1 cellular context compared by ENCODE assay signal in genomic region chr1:32221980-32222751, GRCh38.
TF ChIP-seq lines count a peak whose summit lies in the region.

Gene EIF3I, plus strand, starts transcription at chr1:32222407. Its CDS starts 35 bp downstream, at chr1:32222442.
Gene TMEM234, minus strand, starts transcription at chr1:32222353. Its CDS starts 31 bp downstream, at chr1:32222322.

TF ChIP-seq in K562, 482 proteins besides CTCF, POLR2A, EP300 and RAD21 (continued from another document and continues in another):
- TF ChIP-seq NCOA1 (IDR thresholded peaks at IDR 0.05; ENCODE audit: low read depth) (peak; percentile 40; the same call in 1 of the 2 replicates), CAMTA2 (CRISPR knock-in tag; conservative IDR thresholded peaks at IDR 0.05) (no peak), ZNF707 (CRISPR knock-in tag; conservative IDR thresholded peaks at IDR 0.05) (no peak), ZNF280B (CRISPR knock-in tag; IDR thresholded peaks at IDR 0.05) (no peak), DPF2 (IDR thresholded peaks at IDR 0.05) (0 out of 2 replicates have a peak, but pooled peaks have one; percentile 16), HEY1 (CRISPR knock-in tag; IDR thresholded peaks at IDR 0.05; ENCODE audit: borderline replicate concordance) (no peak), ZNF583 (CRISPR knock-in tag; IDR thresholded peaks at IDR 0.05) (no peak), DEAF1 (CRISPR knock-in tag; IDR thresholded peaks at IDR 0.05) (no peak), ZBTB2 (IDR thresholded peaks at IDR 0.05) (no peak), HOXB6 (CRISPR knock-in tag; IDR thresholded peaks at IDR 0.05; ENCODE audit: borderline replicate concordance) (no peak), KAT7 (CRISPR knock-in tag; IDR thresholded peaks at IDR 0.05; ENCODE audit: borderline replicate concordance) (0 out of 2 replicates have a peak, but pooled peaks have one; percentile 43), ZNF507 (tag; conservative IDR thresholded peaks at IDR 0.05) (no peak), RCOR1 (IDR thresholded peaks at IDR 0.05; ENCODE audit: borderline replicate concordance in 1 of 2, low read depth in 2 of 2, low read length in 2 of 2) (no peak), MBD1 (CRISPR knock-in tag; IDR thresholded peaks at IDR 0.05) (no peak), MEIS2 (IDR thresholded peaks at IDR 0.05; ENCODE audit: partially characterized antibody) (no peak), CCNT2 (IDR thresholded peaks at IDR 0.05; ENCODE audit: borderline replicate concordance, extremely low read depth, insufficient read length, low read depth, low read length) (no peak), ZNF785 (CRISPR knock-in tag; IDR thresholded peaks at IDR 0.05) (no peak), ZNF79 (CRISPR knock-in tag; IDR thresholded peaks at IDR 0.05; ENCODE audit: low read depth) (no peak), DDX20 (tag; IDR thresholded peaks at IDR 0.05; ENCODE audit: low read depth) (no peak), PCBP1 (IDR thresholded peaks at IDR 0.05; ENCODE audit: low read depth, low read length, poor library complexity, severe bottlenecking) (no peak), ZNF551 (CRISPR knock-in tag; IDR thresholded peaks at IDR 0.05) (no peak), HDAC2 (IDR thresholded peaks at IDR 0.05) (peak; percentile 89; the same call in 1 of the 2 replicates), IRF9 (tag; IDR thresholded peaks at IDR 0.05) (no peak), KLF10 (CRISPR knock-in tag; IDR thresholded peaks at IDR 0.05) (no peak), POLR2AphosphoS2 (IDR thresholded peaks at IDR 0.05; ENCODE audit: low read length) (peak; percentile 70; the same call in 1 of the 2 replicates), FOXA1 (IDR thresholded peaks at IDR 0.05; ENCODE audit: borderline replicate concordance) (no peak), JUN (IDR thresholded peaks at IDR 0.05; ENCODE audit: borderline replicate concordance, low read depth, low read length) (peak; percentile 49; the same call in 1 of the 2 replicates), JUN (CRISPR knock-in tag; IDR thresholded peaks at IDR 0.05; ENCODE audit: borderline replicate concordance) (no peak), KLF16 (IDR thresholded peaks at IDR 0.05) (no peak), CBX8 (IDR thresholded peaks at IDR 0.05; ENCODE audit: borderline replicate concordance, extremely low read depth, low read depth, low read length, poor library complexity, severe bottlenecking) (no peak), MAX (CRISPR knock-in tag; IDR thresholded peaks at IDR 0.05) (no peak), ZNF174 (CRISPR knock-in tag; IDR thresholded peaks at IDR 0.05) (no peak), CUX1 (CRISPR knock-in tag; IDR thresholded peaks at IDR 0.05) (no peak), FOXP1 (CRISPR knock-in tag; IDR thresholded peaks at IDR 0.05) (0 out of 2 replicates have a peak, but pooled peaks have one; percentile 12), GABPB2 (CRISPR knock-in tag; conservative IDR thresholded peaks at IDR 0.05) (no peak), TFAM (CRISPR knock-in tag; conservative IDR thresholded peaks at IDR 0.05) (no peak), ZBTB9 (CRISPR knock-in tag; IDR thresholded peaks at IDR 0.05) (no peak), ZBTB5 (IDR thresholded peaks at IDR 0.05) (no peak), ZNF668 (CRISPR knock-in tag; IDR thresholded peaks at IDR 0.05) (no peak), MTA3 (IDR thresholded peaks at IDR 0.05; ENCODE audit: borderline replicate concordance) (peak; percentile 54; the same call in 1 of the 2 replicates), TEAD1 (CRISPR knock-in tag; IDR thresholded peaks at IDR 0.05) (no peak), ZBTB17 (CRISPR knock-in tag; IDR thresholded peaks at IDR 0.05) (0 out of 2 replicates have a peak, but pooled peaks have one; percentile 8), LCOR (CRISPR knock-in tag; IDR thresholded peaks at IDR 0.05) (no peak), ZBTB12 (CRISPR knock-in tag; IDR thresholded peaks at IDR 0.05) (0 out of 2 replicates have a peak, but pooled peaks have one; percentile 33), HES1 (IDR thresholded peaks at IDR 0.05; ENCODE audit: low read depth) (no peak), SMAD1 (IDR thresholded peaks at IDR 0.05; ENCODE audit: low read depth, low read length, partially characterized antibody) (peak; percentile 68), HNRNPK (IDR thresholded peaks at IDR 0.05; ENCODE audit: low read depth, low read length, poor library complexity, severe bottlenecking) (no peak)
